ENCODE assay signal across 8 cellular contexts in genomic region chr2:222982010-222982908, GRCh38.
DNase-seq lines count a peak whose midpoint lies in the region; ATAC-seq and TF ChIP-seq lines count a peak whose summit lies in the region.

No MANE protein-coding gene starts in this region.

- POLR2A ChIA-PET in MCF 10A (lab: Yijun Ruan, JAX): interaction anchor here (0.6 to 1.2 kb wide), 4 partner anchors 12 to 254 kb away, joined by 3 to 5 read pairs (median 4); no protein-coding TSS in a partner anchor

- no peak overlapping the region for H3K18ac ChIP-seq in neuronal stem cell (ENCODE audit: low read length)

- DNase-seq in MCF 10A (ENCODE audit: unreplicated experiment) (peak; percentile 85), breast epithelium (ENCODE audit: low spot score in 2 of 2) (no peak), HT-29 (ENCODE audit: low spot score) (peak; percentile 36), OCI-M1 (lab: John Stamatoyannopoulos, UW) (peak; percentile 92), fibroblast of gingiva (ENCODE audit: low read depth) (peak; percentile 90), neuronal stem cell (ENCODE audit: low spot score) (peak; percentile 17)
- no peak for DNase-seq in activated effector memory CD4-positive, alpha-beta T cell treated with Interleukin-2 at 50 U/mL for 16 hours

- H3K27me3 Mint-ChIP-seq in MCF 10A (ENCODE audit: insufficient read depth, unreplicated experiment): no peaks in the 10 kb centered on the region

- H3K4me3 ChIP-seq in breast epithelium (no peak overlapping the region), neuronal stem cell (ENCODE audit: low read length in 2 of 2) (no peak overlapping the region)

- TF ChIP-seq CTCF in MCF 10A (IDR thresholded peaks at IDR 0.05; ENCODE audit: unreplicated experiment) (peak; percentile 47), breast epithelium (IDR thresholded peaks at IDR 0.05) (no peak)

- H2BK12ac ChIP-seq in neuronal stem cell (ENCODE audit: low read length): no peak overlapping the region

- peaks cover 17% of the 10 kb centered on the region for H3K4me1 Mint-ChIP-seq in MCF 10A (ENCODE audit: insufficient read depth, unreplicated experiment)

- H3K9me3 ChIP-seq in breast epithelium (no peaks in the 10 kb centered on the region), neuronal stem cell (replicated peaks in 1 of 2; ENCODE audit: control insufficient read depth in 2 of 2, insufficient read depth in 1 of 2, low read depth in 1 of 2, low read length in 2 of 2) (peaks cover 0 to 3% of the 10 kb centered on the region in 2 donors)

- peak overlapping the region; percentile 25 for H3K27ac Mint-ChIP-seq in MCF 10A (ENCODE audit: low read depth, unreplicated experiment)

- H4K91ac ChIP-seq in neuronal stem cell (ENCODE audit: low read depth, low read length, poor library complexity): no peak overlapping the region

- H3K9ac ChIP-seq in neuronal stem cell (ENCODE audit: low read depth, low read length, poor library complexity): no peak overlapping the region

- H3K9me3 Mint-ChIP-seq in MCF 10A (ENCODE audit: unreplicated experiment): no peaks in the 10 kb centered on the region

- no CpG with 5 or more reads among the region's 8 CpGs for WGBS in neuronal stem cell (ENCODE audit: extremely low coverage in 2 of 2, insufficient read length in 2 of 2, insufficient replicate concordance in 1 of 2), 2 donors

- H3K4me1 ChIP-seq in breast epithelium: no peaks in the 10 kb centered on the region
- H3K4me1 ChIP-seq in neuronal stem cell (ENCODE audit: control insufficient read depth in 2 of 2, insufficient read depth in 1 of 2, low read depth in 1 of 2, low read length in 2 of 2): peaks cover 0 to 4% of the 10 kb centered on the region in 2 donors

- no peaks in the 10 kb centered on the region for H3K79me1 ChIP-seq in neuronal stem cell (ENCODE audit: low read depth, low read length)

- H3K4me2 ChIP-seq in neuronal stem cell (ENCODE audit: insufficient read depth, low read length, poor library complexity, severe bottlenecking): no peak overlapping the region

- no peak overlapping the region for H3K4ac ChIP-seq in neuronal stem cell (ENCODE audit: low read length)

- no peak overlapping the region for H4K8ac ChIP-seq in neuronal stem cell (ENCODE audit: low read depth, low read length)

- no peak overlapping the region for H2BK15ac ChIP-seq in neuronal stem cell (ENCODE audit: low read length)

- H3K36me3 ChIP-seq in breast epithelium: no peaks in the 10 kb centered on the region
- no peaks in the 10 kb centered on the region for H3K36me3 ChIP-seq in neuronal stem cell (replicated peaks in 1 of 2; ENCODE audit: control insufficient read depth in 2 of 2, insufficient read depth in 2 of 2, low read length in 2 of 2)

- H2AFZ ChIP-seq in neuronal stem cell (ENCODE audit: low read length): peak overlapping the region; percentile 13

- peaks cover 7% of the 10 kb centered on the region for H3K36me3 Mint-ChIP-seq in MCF 10A (ENCODE audit: insufficient read depth, unreplicated experiment)

- H3K14ac ChIP-seq in neuronal stem cell (ENCODE audit: low read length): no peak overlapping the region

- no peak overlapping the region for H3K23ac ChIP-seq in neuronal stem cell (ENCODE audit: low read depth, low read length, poor library complexity)

- no peak overlapping the region for H2BK120ac ChIP-seq in neuronal stem cell (ENCODE audit: low read depth, low read length)

- intact Hi-C loops in MCF 10A (cut with micrococcal nuclease): loop anchor here (1.0 to 10.0 kb wide), 5 partner anchors 119 to 883 kb away; partner anchors contain the start of gene SCG2
- intact Hi-C loops in breast epithelium (cut with DNase I; ENCODE audit: low total_unique reads): no loop called here

- no peak overlapping the region for H3K27ac ChIP-seq in breast epithelium
- H3K27ac ChIP-seq in neuronal stem cell (replicated peaks; ENCODE audit: low read length): no peak overlapping the region

- H3K4me3 Mint-ChIP-seq in MCF 10A (ENCODE audit: unreplicated experiment): no peak overlapping the region

- H3K27me3 ChIP-seq in breast epithelium (no peaks in the 10 kb centered on the region), neuronal stem cell (ENCODE audit: control insufficient read depth in 3 of 3, insufficient read depth in 3 of 3, low read depth in 1 of 3, low read length in 3 of 3) (no peaks in the 10 kb centered on the region)

- TF ChIP-seq POLR2A in breast epithelium (IDR thresholded peaks at IDR 0.05): no peak

- no peak for ATAC-seq in HG02571 (IDR thresholded peaks at IDR 0.05; ENCODE audit: unreplicated experiment)

- no TSS peak for BruUV-seq in MCF 10A (replicated peaks; lab: Mats Ljungman, UMichigan)

- CTCF ChIA-PET in MCF 10A (lab: Yijun Ruan, JAX): interaction anchor here (0.6 to 3.1 kb wide), 17 partner anchors 10 to 819 kb away, joined by 3 to 18 read pairs (median 3); no protein-coding TSS in a partner anchor

- H2AK5ac ChIP-seq in neuronal stem cell (ENCODE audit: low read depth, low read length): no peak overlapping the region

- no peak overlapping the region for H2BK5ac ChIP-seq in neuronal stem cell (ENCODE audit: low read length)

Comparison
In these comparisons a context has a peak if more than half of its experiments do, and no peak if none do; other contexts are left out.
1. DNase-seq: peak in MCF 10A (single experiment), HT-29 (single experiment), OCI-M1 (single experiment), fibroblast of gingiva (single experiment) and neuronal stem cell (single experiment); none in breast epithelium (0 of 2) and activated effector memory CD4-positive, alpha-beta T cell treated with Interleukin-2 at 50 U/mL for 16 hours (single experiment).